Comparison of ENCODE assay signal across 18 cellular contexts in the genomic region with DNA sequence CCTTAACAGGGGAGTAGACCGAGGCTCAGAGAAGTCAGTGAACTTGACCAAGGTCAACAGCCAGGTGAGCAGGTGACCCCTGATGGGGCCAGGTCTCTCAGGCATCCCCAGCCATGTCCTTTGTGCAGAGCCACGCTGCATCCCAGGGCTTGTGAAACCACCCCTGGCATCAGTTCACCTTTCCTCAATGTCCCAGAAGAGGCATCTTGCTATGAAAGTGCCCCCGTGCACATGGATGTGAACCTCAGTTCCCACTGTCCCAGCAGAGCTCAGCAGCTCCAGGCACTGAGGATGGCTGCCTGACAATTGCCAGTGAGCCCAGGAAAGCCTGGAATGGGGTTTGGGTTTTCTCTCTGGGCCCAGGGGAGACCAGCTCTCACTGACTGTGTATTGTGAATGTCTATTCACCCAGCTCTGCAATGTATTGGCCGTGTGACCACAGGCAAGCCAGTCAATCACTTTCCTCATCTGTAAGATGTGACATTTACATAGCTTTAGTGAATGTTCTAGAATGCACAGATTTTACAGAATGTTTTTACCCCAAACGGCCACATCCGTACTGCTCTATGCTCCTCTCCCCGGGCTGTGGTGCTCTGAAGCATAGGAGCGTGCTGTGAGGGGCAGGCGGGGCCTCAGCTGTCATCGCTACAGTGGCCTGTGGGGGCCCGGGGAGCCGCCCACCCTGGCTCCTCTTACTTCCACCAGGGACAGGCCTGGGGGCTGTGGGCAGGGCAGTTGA. TPM values are rescaled to one million over a fixed set of nuclear protein-coding genes. Genes with fewer than 3 reads are reported as not detected.
A peak's percentile ranks its signal among the peaks of the same experiment; 100 is the strongest.
DNase-seq lines count a peak whose midpoint lies in the region; ATAC-seq and TF ChIP-seq lines count a peak whose summit lies in the region.
"Had no signal": no experiment of that assay in that cellular context is flagged by ENCODE, and none has a peak within 500 bp of the region (broad histone marks: within the 10 kb centered on the region; RNA-seq: fewer than 3 reads in every experiment).

No MANE protein-coding gene starts in this region.

- ATAC-seq in GM21786 (IDR thresholded peaks at IDR 0.05; ENCODE audit: unreplicated experiment) (no peak), right cardiac atrium (no peak)
- ATAC-seq: activated naive CD8-positive, alpha-beta T cell treated with anti-CD3 and anti-CD28 coated beads, Interleukin-2, amount 50 U/mL, for 24 hours; gastroesophageal sphincter had no signal

- no peak overlapping the region for H3K9ac ChIP-seq in BLaER1

- H3K4me2 ChIP-seq in BLaER1, result peak overlapping the region; percentile 94

- intact Hi-C loops in right cardiac atrium (cut with DNase I), result no loop called here

- H3K4me1 ChIP-seq in BLaER1 (peaks cover 73% of the 10 kb centered on the region), right cardiac atrium (ENCODE audit: control insufficient read depth, insufficient read depth, low read length) (peaks cover 5% of the 10 kb centered on the region)
- H3K4me1 ChIP-seq: uterus had no signal

- H3K4me3 Mint-ChIP-seq in osteocyte (ENCODE audit: unreplicated experiment), result no peak overlapping the region
- H3K4me3 Mint-ChIP-seq: activated naive CD8-positive, alpha-beta T cell treated with anti-CD3 and anti-CD28 coated beads, Interleukin-2, amount 50 U/mL, for 24 hours; CD4-positive, alpha-beta T cell had no signal

- H3K36me3 ChIP-seq in BLaER1, result peaks cover 10% of the 10 kb centered on the region; the same call in 1 of the 2 replicates
- H3K36me3 ChIP-seq: gastroesophageal sphincter, uterus had no signal

- no peak for TF ChIP-seq CTCF in GM13976 (IDR thresholded peaks at IDR 0.05; ENCODE audit: borderline replicate concordance, control extremely low read depth, extremely low read depth, insufficient read depth, missing control alignments)
- TF ChIP-seq CTCF in osteocyte (IDR thresholded peaks at IDR 0.05), result no peak

- DNase-seq in GM13976 (ENCODE audit: low spot score) (peak; percentile 18), ecto neural progenitor cell (ENCODE audit: low spot score) (peak; percentile 53), osteocyte (ENCODE audit: extremely low spot score, unreplicated experiment) (peak; percentile 73), dermis blood vessel endothelial cell (no peak), right cardiac atrium (no peak)
- DNase-seq: activated naive CD8-positive, alpha-beta T cell treated with anti-CD3 and anti-CD28 coated beads, Interleukin-2, amount 50 U/mL, for 24 hours; CD4-positive, alpha-beta T cell; NCI-H187; NCI-H524; occipital lobe; PC-3; stimulated activated naive CD4-positive, alpha-beta T cell had no signal

- H3K36me3 Mint-ChIP-seq in osteocyte (ENCODE audit: unreplicated experiment), result no peaks in the 10 kb centered on the region

- no peaks in the 10 kb centered on the region for H3K9me3 ChIP-seq in BLaER1
- no peaks in the 10 kb centered on the region for H3K9me3 ChIP-seq in right cardiac atrium (ENCODE audit: control insufficient read depth, low read length)
- H3K9me3 ChIP-seq: gastroesophageal sphincter, uterus had no signal

- whole genome bisulfite sequencing in right cardiac atrium, result 67% methylated on average over 12 of the region's 12 CpGs

- in situ Hi-C loops in GM13976 (cut with MboI; ENCODE audit: low sequenced_read_pairs, unreplicated experiment), result no loop called here

- H3K4me1 Mint-ChIP-seq in osteocyte (ENCODE audit: unreplicated experiment), result peaks cover 3% of the 10 kb centered on the region

- H3K9me3 Mint-ChIP-seq in osteocyte (ENCODE audit: unreplicated experiment), result no peaks in the 10 kb centered on the region
- H3K9me3 Mint-ChIP-seq: CD4-positive, alpha-beta T cell had no signal

- H3K27ac Mint-ChIP-seq in osteocyte (ENCODE audit: unreplicated experiment), result no peak overlapping the region
- H3K27ac Mint-ChIP-seq: activated naive CD8-positive, alpha-beta T cell treated with anti-CD3 and anti-CD28 coated beads, Interleukin-2, amount 50 U/mL, for 24 hours; CD4-positive, alpha-beta T cell had no signal

- H3K27ac ChIP-seq in BLaER1, result peak overlapping the region; percentile 95
- H3K27ac ChIP-seq in right cardiac atrium (ENCODE audit: low read length), result no peak overlapping the region
- H3K27ac ChIP-seq: gastroesophageal sphincter, skin epidermis, uterus had no signal

- H3K27me3 ChIP-seq in BLaER1 (no peaks in the 10 kb centered on the region), right cardiac atrium (ENCODE audit: control insufficient read depth, insufficient read depth) (no peaks in the 10 kb centered on the region)
- H3K27me3 ChIP-seq: uterus had no signal

- no peaks in the 10 kb centered on the region for H4K20me1 ChIP-seq in BLaER1

- peaks cover 11% of the 10 kb centered on the region for H3K27me3 Mint-ChIP-seq in osteocyte (ENCODE audit: unreplicated experiment)

- no peak overlapping the region for H3K4me3 ChIP-seq in BLaER1
- no peak overlapping the region for H3K4me3 ChIP-seq in right cardiac atrium (ENCODE audit: low read length)
- H3K4me3 ChIP-seq: gastroesophageal sphincter, skin epidermis, uterus had no signal

RNA-seq across cellular contexts. Expression of a gene that starts 4.9 kb away (rescaled TPM):
- total RNA-seq in osteocyte (not detected in 2 replicates), dermis blood vessel endothelial cell (0.17 and 0.33 TPM in 2 replicates), right cardiac atrium (1 to 10 TPM; 1.0 to 3.0 (median 1.9) TPM)
- 1.2 TPM for polyA plus RNA-seq in right cardiac atrium
- total RNA-seq: LHCN-M2, occipital lobe, PC-3 had no signal

Comparison
In these comparisons a context has a peak if more than half of its experiments do, and no peak if none do; other contexts are left out.
1. DNase-seq: peak in GM13976 (single experiment), ecto neural progenitor cell (single experiment) and osteocyte (single experiment); none in dermis blood vessel endothelial cell (single experiment) and right cardiac atrium (0 of 3).